In genomic region chr12:84435682-84436081, GRCh38 we compare ENCODE assay signal across 26 cellular contexts.
"Had no signal": no experiment of that assay in that cellular context is flagged by ENCODE, and none has a peak within 500 bp of the region (broad histone marks: within the 10 kb centered on the region; RNA-seq: fewer than 3 reads in every experiment).

No MANE protein-coding gene starts in this region.

- H3K9me3 ChIP-seq: ascending aorta, esophagus squamous epithelium, gastroesophageal sphincter had no signal

- H3K4me3 ChIP-seq: ascending aorta, esophagus squamous epithelium, gastroesophageal sphincter had no signal

- H3K27ac ChIP-seq: ascending aorta, brain microvascular endothelial cell, epithelial cell of prostate, esophagus squamous epithelium, gastroesophageal sphincter had no signal

- H3K36me3 ChIP-seq: ascending aorta, brain microvascular endothelial cell, esophagus squamous epithelium, gastroesophageal sphincter had no signal

- DNase-seq: activated CD4-positive, alpha-beta memory T cell treated with anti-CD3 and anti-CD28 coated beads, Interleukin-2, amount 10 ng/mL, durations not matched to agents 7 days and 5 days; activated CD4-positive, alpha-beta T cell treated with anti-CD3 and anti-CD28 coated beads for 1 hour; activated CD4-positive, alpha-beta T cell treated with anti-CD3 and anti-CD28 coated beads for 4 hours; activated CD4-positive, alpha-beta T cell treated with anti-CD3 and anti-CD28 coated beads, Interleukin-2, amount 10 ng/mL, durations not matched to agents 7 days and 5 days; activated CD4-positive, alpha-beta T cell treated with anti-CD3 and anti-CD28 coated beads, Interleukin-2, amount 50 U/mL, for 4 hours; activated CD8-positive, alpha-beta memory T cell treated with anti-CD3 and anti-CD28 coated beads, Interleukin-2, amount 50 U/mL, for 48 hours; activated gamma-delta T cell; activated naive CD4-positive, alpha-beta T cell; activated naive CD4-positive, alpha-beta T cell treated with anti-CD3 and anti-CD28 coated beads, Interleukin-2, amount 10 ng/mL, durations not matched to agents 7 days and 5 days; activated naive CD8-positive, alpha-beta T cell treated with anti-CD3 and anti-CD28 coated beads, Interleukin-2, amount 10 ng/mL, durations not matched to agents 7 days and 5 days; activated T-cell treated with anti-CD3 and anti-CD28 coated beads for 4 hours; activated T-cell treated with anti-CD3 and anti-CD28 coated beads, Interleukin-2, amount 50 U/mL, for 24 hours; activated T-cell treated with anti-CD3 and anti-CD28 coated beads, Interleukin-2, amount 50 U/mL, for 72 hours; brain microvascular endothelial cell; cortex of kidney; dermis blood vessel endothelial cell; effector CD8-positive, alpha-beta T cell; esophagus squamous epithelium; foreskin melanocyte; T-helper 1 cell; T-helper 17 cell had no signal

- H3K4me1 ChIP-seq: ascending aorta, esophagus squamous epithelium, gastroesophageal sphincter had no signal

- ATAC-seq: activated naive CD4-positive, alpha-beta T cell treated with anti-CD3 and anti-CD28 coated beads, Interleukin-2, amount 50 U/mL, for 72 hours; activated T-cell treated with anti-CD3 and anti-CD28 coated beads, Interleukin-2, amount 50 U/mL, for 72 hours; gastroesophageal sphincter; T-helper 17 cell; WTC11 had no signal

- H3K27me3 ChIP-seq: ascending aorta, brain microvascular endothelial cell, esophagus squamous epithelium, gastroesophageal sphincter had no signal
